ENCODE assay signal across 20 cellular contexts in the genomic region with DNA sequence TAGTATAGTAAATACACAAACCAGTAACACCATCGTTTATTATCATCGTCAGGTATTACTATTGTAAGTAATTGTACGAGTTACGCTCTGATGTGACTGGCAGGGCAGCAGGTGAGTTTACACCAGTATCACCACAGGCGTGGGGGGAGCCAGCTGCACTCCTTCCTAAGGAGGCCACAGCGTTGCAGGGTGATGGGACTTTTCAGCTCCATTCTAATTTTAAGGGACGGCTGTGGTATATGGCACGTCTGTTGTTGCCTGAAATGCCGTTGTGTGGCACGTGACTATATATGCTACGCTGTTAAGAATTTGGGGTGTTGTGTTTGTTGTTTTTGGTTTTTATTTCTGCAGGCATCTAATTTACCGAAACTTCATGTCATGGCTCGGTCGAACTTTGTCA.
"Had no signal": no experiment of that assay in that cellular context is flagged by ENCODE, and none has a peak within 500 bp of the region (broad histone marks: within the 10 kb centered on the region; RNA-seq: fewer than 3 reads in every experiment).

No MANE protein-coding gene starts in this region.

- H3K36me3 ChIP-seq: esophagus muscularis mucosa, heart right ventricle, left ventricle myocardium inferior, right lobe of liver had no signal

- H3K4me3 Mint-ChIP-seq: activated T-cell treated with anti-CD3 and anti-CD28 coated beads, Interleukin-2, amount 50 U/mL, for 4 hours; type B pancreatic cell; WTC11 had no signal

- H3K9me3 Mint-ChIP-seq: type B pancreatic cell, WTC11 had no signal

- H3K4me3 ChIP-seq: esophagus muscularis mucosa, heart right ventricle, left ventricle myocardium inferior, right lobe of liver, testis had no signal

- H3K9me3 ChIP-seq: esophagus muscularis mucosa, heart right ventricle, left ventricle myocardium inferior, right lobe of liver, testis had no signal

- H3K27ac Mint-ChIP-seq: type B pancreatic cell, WTC11 had no signal

- H3K27me3 ChIP-seq: right lobe of liver, testis had no signal

- H3K36me3 Mint-ChIP-seq: type B pancreatic cell, WTC11 had no signal

- DNase-seq: activated CD4-positive, alpha-beta T cell treated with anti-CD3 and anti-CD28 coated beads for 48 hours; activated naive CD4-positive, alpha-beta T cell; activated T-cell treated with anti-CD3 and anti-CD28 coated beads, Interleukin-2, amount 50 U/mL, for 4 hours; amygdala; dermis blood vessel endothelial cell; effector memory CD4-positive, alpha-beta T cell; heart right ventricle; kidney glomerular epithelial cell; left ventricle myocardium inferior; mammary epithelial cell; midbrain; right lobe of liver; small intestine; stimulated activated CD4-positive, alpha-beta T cell treated with anti-CD3 and anti-CD28 coated beads, Interleukin-15, amount 100 ng/mL, for 24 hours; stimulated activated CD4-positive, alpha-beta T cell treated with anti-CD3 and anti-CD28 coated beads, Interleukin-2, amount 100 ng/mL, for 48 hours; testis had no signal

- H3K4me1 ChIP-seq: left ventricle myocardium inferior had no signal

- ATAC-seq: activated T-cell treated with anti-CD3 and anti-CD28 coated beads, Interleukin-2, amount 50 U/mL, for 4 hours; heart right ventricle; right lobe of liver; WTC11 had no signal

- H3K27ac ChIP-seq: esophagus muscularis mucosa, heart right ventricle, left ventricle myocardium inferior, right lobe of liver, testis had no signal

- FAIRE-seq: endothelial cell of umbilical vein, small intestine had no signal
